1 cellular context compared by ENCODE assay signal in genomic region chr2:174858745-174859144, GRCh38.
TF ChIP-seq lines count a peak whose summit lies in the region.

No MANE protein-coding gene starts in this region.

TF ChIP-seq in K562, 482 proteins besides CTCF, POLR2A, EP300 and RAD21 (continued from another document):
- TF ChIP-seq, protein P1, sequence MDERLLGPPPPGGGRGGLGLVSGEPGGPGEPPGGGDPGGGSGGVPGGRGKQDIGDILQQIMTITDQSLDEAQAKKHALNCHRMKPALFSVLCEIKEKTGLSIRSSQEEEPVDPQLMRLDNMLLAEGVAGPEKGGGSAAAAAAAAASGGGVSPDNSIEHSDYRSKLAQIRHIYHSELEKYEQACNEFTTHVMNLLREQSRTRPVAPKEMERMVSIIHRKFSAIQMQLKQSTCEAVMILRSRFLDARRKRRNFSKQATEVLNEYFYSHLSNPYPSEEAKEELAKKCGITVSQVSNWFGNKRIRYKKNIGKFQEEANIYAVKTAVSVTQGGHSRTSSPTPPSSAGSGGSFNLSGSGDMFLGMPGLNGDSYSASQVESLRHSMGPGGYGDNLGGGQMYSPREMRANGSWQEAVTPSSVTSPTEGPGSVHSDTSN (CRISPR knock-in tag; IDR thresholded peaks at IDR 0.05; ENCODE audit: low read depth), result no peak
- TF ChIP-seq, protein P1 (tag; conservative IDR thresholded peaks at IDR 0.05; ENCODE audit: low read depth), result 0 out of 2 replicates have a peak, but pooled peaks have one; percentile 13
